In genomic region chr14:51677738-51678137, GRCh38 we compare ENCODE assay signal across 1 cellular context.
TF ChIP-seq lines count a peak whose summit lies in the region.

No MANE protein-coding gene starts in this region.

TF ChIP-seq in GM12878, 131 proteins besides CTCF, POLR2A, EP300 and RAD21 (continued from another document):
- no peak for TF ChIP-seq CUX1 (IDR thresholded peaks at IDR 0.05; ENCODE audit: insufficient replicate concordance, low read depth, low read length)
- TF ChIP-seq MLLT1 (IDR thresholded peaks at IDR 0.05): no peak
- no peak for TF ChIP-seq MYB (IDR thresholded peaks at IDR 0.05; ENCODE audit: borderline replicate concordance, low read depth, low read length)
- no peak for TF ChIP-seq FOXM1 (IDR thresholded peaks at IDR 0.05; ENCODE audit: low read depth, low read length)
- TF ChIP-seq ZNF274 (IDR thresholded peaks at IDR 0.05; ENCODE audit: insufficient read depth, insufficient read length): no peak
- no peak for TF ChIP-seq TBL1XR1 (IDR thresholded peaks at IDR 0.05; ENCODE audit: low read depth, low read length)
TF ChIP-seq in GM12878: peak in this region for 0.
